12 cellular contexts compared by ENCODE assay signal in the genomic region with DNA sequence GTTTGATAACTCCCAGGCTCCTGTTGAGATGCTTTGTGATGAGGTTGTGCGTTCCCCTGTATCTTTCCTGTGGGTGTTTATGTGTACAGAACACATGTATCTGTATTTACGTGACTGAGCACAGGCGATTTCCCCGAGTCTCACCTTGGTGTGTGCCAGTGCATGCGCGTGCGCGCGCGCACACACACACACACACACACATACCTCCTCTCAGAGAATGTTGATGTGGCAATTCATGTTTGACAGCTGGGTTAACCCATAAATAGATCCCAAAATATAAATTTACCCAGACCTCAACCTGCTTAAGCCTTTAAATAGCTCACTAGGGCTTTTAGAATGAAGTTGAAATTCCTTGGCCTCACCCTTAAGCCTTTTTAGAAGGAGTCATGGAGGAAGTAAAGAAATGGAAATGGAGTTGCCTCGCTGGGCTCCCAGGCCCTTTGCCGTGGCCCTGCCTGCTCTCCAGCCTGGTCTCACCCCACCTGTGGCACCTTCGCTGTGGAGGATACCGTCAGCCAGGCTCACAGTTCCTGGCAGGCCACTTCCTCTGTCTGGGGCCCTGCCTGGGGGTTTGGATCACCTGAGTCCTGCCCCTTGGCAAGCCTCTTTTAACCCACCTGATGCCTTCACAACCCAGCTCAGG.
"Had no signal": no experiment of that assay in that cellular context is flagged by ENCODE, and none has a peak within 500 bp of the region (broad histone marks: within the 10 kb centered on the region; RNA-seq: fewer than 3 reads in every experiment).

No MANE protein-coding gene starts in this region.

- H3K27ac Mint-ChIP-seq: activated CD4-positive, alpha-beta T cell treated with anti-CD3 and anti-CD28 coated beads, Interleukin-2, amount 10 ng/mL, durations not matched to agents 7 days and 5 days; activated naive CD8-positive, alpha-beta T cell; naive thymus-derived CD8-positive, alpha-beta T cell had no signal

- H3K4me1 Mint-ChIP-seq: activated CD4-positive, alpha-beta T cell treated with anti-CD3 and anti-CD28 coated beads, Interleukin-2, amount 10 ng/mL, durations not matched to agents 7 days and 5 days; naive thymus-derived CD8-positive, alpha-beta T cell had no signal

- ATAC-seq: naive thymus-derived CD8-positive, alpha-beta T cell; SK-N-SH treated with all-trans-retinoic acid at 6 μM for 48 hours had no signal

- H3K4me3 Mint-ChIP-seq: activated CD4-positive, alpha-beta T cell treated with anti-CD3 and anti-CD28 coated beads, Interleukin-2, amount 10 ng/mL, durations not matched to agents 7 days and 5 days; activated naive CD8-positive, alpha-beta T cell; naive thymus-derived CD8-positive, alpha-beta T cell had no signal

- H3K36me3 ChIP-seq: esophagus squamous epithelium had no signal

- H3K27me3 Mint-ChIP-seq: activated CD4-positive, alpha-beta T cell treated with anti-CD3 and anti-CD28 coated beads, Interleukin-2, amount 10 ng/mL, durations not matched to agents 7 days and 5 days had no signal

- H3K27me3 ChIP-seq: esophagus squamous epithelium, foreskin keratinocyte had no signal

- DNase-seq: activated CD4-positive, alpha-beta T cell treated with anti-CD3 and anti-CD28 coated beads, Interleukin-2, amount 10 ng/mL, durations not matched to agents 7 days and 5 days; activated CD4-positive, CD25-positive, alpha-beta regulatory T cell; activated gamma-delta T cell; esophagus squamous epithelium; nucleus accumbens; SHP77; stimulated activated CD4-positive, alpha-beta T cell treated with anti-CD3 and anti-CD28 coated beads, Interleukin-4, amount 100 ng/mL, for 4 hours had no signal

- H3K9me3 ChIP-seq: esophagus squamous epithelium had no signal

- FAIRE-seq: islet of Langerhans had no signal

- H3K4me3 ChIP-seq: esophagus squamous epithelium had no signal

- H3K27ac ChIP-seq: esophagus squamous epithelium, foreskin keratinocyte had no signal

- H3K36me3 Mint-ChIP-seq: naive thymus-derived CD8-positive, alpha-beta T cell had no signal
